Comparison of ENCODE assay signal across 8 cellular contexts in genomic region chr7:129664029-129665012, GRCh38. TPM values are rescaled to one million over a fixed set of nuclear protein-coding genes. Genes with fewer than 3 reads are reported as not detected.
A peak's percentile ranks its signal among the peaks of the same experiment; 100 is the strongest.
DNase-seq lines count a peak whose midpoint lies in the region; ATAC-seq and TF ChIP-seq lines count a peak whose summit lies in the region.

No MANE protein-coding gene starts in this region.

- TF ChIP-seq CTCF in NB4 (IDR thresholded peaks at IDR 0.05; ENCODE audit: low read depth, low read length) (peak; percentile 43), fibroblast of the aortic adventitia (IDR thresholded peaks at IDR 0.05; ENCODE audit: insufficient read depth, low read length) (peak; percentile 60)

- ATAC-seq in SK-N-SH treated with all-trans-retinoic acid at 6 μM for 48 hours: peak; percentile 91

- DNase-seq in SIG-M5 treated with dmso at 0.1 percent for 504 hours (lab: John Stamatoyannopoulos, UW; ENCODE audit: unreplicated experiment): peak; percentile 64
- DNase-seq in SIG-M5 (lab: John Stamatoyannopoulos, UW): no peak
- DNase-seq in NB4 (ENCODE audit: low read depth): peak; percentile 75
- DNase-seq in fibroblast of the aortic adventitia (ENCODE audit: low read depth): peak; percentile 82
- peak; percentile 32 for DNase-seq in skeletal muscle cell (ENCODE audit: low read depth)
- DNase-seq in cerebellar nuclear complex (lab: John Stamatoyannopoulos, UW): no peak
- no peak for DNase-seq in ureter (ENCODE audit: low spot score)

- TF ChIP-seq POLR2A in NB4 (IDR thresholded peaks at IDR 0.05; ENCODE audit: extremely low read depth, insufficient read length): no peak

- no peak overlapping the region for H3K4me3 ChIP-seq in NB4 (ENCODE audit: low read depth, low read length)
- H3K4me3 ChIP-seq in fibroblast of the aortic adventitia (ENCODE audit: low read depth, low read length): no peak overlapping the region
- H3K4me3 ChIP-seq in skeletal muscle cell (ENCODE audit: low read depth, low read length): no peak overlapping the region

TF ChIP-seq in SK-N-SH treated with all-trans-retinoic acid at 6 μM for 48 hours, 23 proteins besides CTCF, POLR2A, EP300 and RAD21:
- TF ChIP-seq POU6F1 (CRISPR knock-in tag; IDR thresholded peaks at IDR 0.05; ENCODE audit: borderline replicate concordance, low read depth): no peak
- TF ChIP-seq ZNF8 (CRISPR knock-in tag; IDR thresholded peaks at IDR 0.05): no peak
- TF ChIP-seq RARB (CRISPR knock-in tag; IDR thresholded peaks at IDR 0.05): no peak
- no peak for TF ChIP-seq CREB5 (CRISPR knock-in tag; IDR thresholded peaks at IDR 0.05; ENCODE audit: low read depth)
- TF ChIP-seq ARNTL (CRISPR knock-in tag; IDR thresholded peaks at IDR 0.05; ENCODE audit: borderline replicate concordance, low read depth): no peak

RNA-seq across cellular contexts. Expression of gene NRF1, which starts 52.8 kb away (rescaled TPM):
- total RNA-seq in fibroblast of the aortic adventitia (ENCODE audit: low replicate concordance) (2.9 and 14.0 TPM in 2 replicates), ureter (32.4 TPM)

Comparison
In these comparisons a context has a peak if more than half of its experiments do, and no peak if none do; other contexts are left out.
1. DNase-seq: peak in SIG-M5 treated with dmso at 0.1 percent for 504 hours (single experiment), NB4 (single experiment), fibroblast of the aortic adventitia (single experiment) and skeletal muscle cell (single experiment); none in SIG-M5 (single experiment), cerebellar nuclear complex (0 of 2) and ureter (single experiment).